In genomic region chr9:87502446-87503232, GRCh38 we compare ENCODE assay signal across 13 cellular contexts. TPM values are rescaled to one million over a fixed set of nuclear protein-coding genes. Genes with fewer than 3 reads are reported as not detected.
A peak's percentile ranks its signal among the peaks of the same experiment; 100 is the strongest.
DNase-seq lines count a peak whose midpoint lies in the region; ATAC-seq and TF ChIP-seq lines count a peak whose summit lies in the region.
"Had no signal": no experiment of that assay in that cellular context is flagged by ENCODE, and none has a peak within 500 bp of the region (broad histone marks: within the 10 kb centered on the region; RNA-seq: fewer than 3 reads in every experiment).

No MANE protein-coding gene starts in this region.

- H3K36me3 Mint-ChIP-seq in activated T-cell treated with anti-CD3 and anti-CD28 coated beads, Interleukin-2, amount 50 U/mL, for 24 hours (ENCODE audit: low read depth), result no peaks in the 10 kb centered on the region
- H3K36me3 Mint-ChIP-seq: activated CD8-positive, alpha-beta memory T cell treated with anti-CD3 and anti-CD28 coated beads, Interleukin-2, amount 10 ng/mL, durations not matched to agents 7 days and 5 days had no signal

- H3K4me3 Mint-ChIP-seq in activated T-cell treated with anti-CD3 and anti-CD28 coated beads, Interleukin-2, amount 50 U/mL, for 24 hours, result no peak overlapping the region
- H3K4me3 Mint-ChIP-seq: activated CD8-positive, alpha-beta memory T cell treated with anti-CD3 and anti-CD28 coated beads, Interleukin-2, amount 10 ng/mL, durations not matched to agents 7 days and 5 days; T-helper 2 cell treated with Interferon-gamma antibody and Interleukin-4, amounts not matched to agents 5 μg/mL and 100 μg/mL, for 36 hours had no signal

- peaks cover 0 to 8% (median 0%) of the 10 kb centered on the region in 11 experiments; a peak in 1 of 22 replicates for H4K20me1 ChIP-seq in BLaER1 treated with 17β-estradiol and CSF1 and Interleukin-3, amounts not matched to agents 10 nM and 100 nM

- TF ChIP-seq CTCF in coronary artery (IDR thresholded peaks at IDR 0.05), result no peak
- TF ChIP-seq CTCF in ascending aorta (IDR thresholded peaks at IDR 0.05), result no peak

- H3K27me3 Mint-ChIP-seq in activated T-cell treated with anti-CD3 and anti-CD28 coated beads, Interleukin-2, amount 50 U/mL, for 24 hours, result peaks cover 42% of the 10 kb centered on the region

- peaks cover 0 to 24% (median 14%) of the 10 kb centered on the region in 11 experiments; a peak in 17 of 22 replicates for H3K9me3 ChIP-seq in BLaER1 treated with 17β-estradiol and CSF1 and Interleukin-3, amounts not matched to agents 10 nM and 100 nM (replicated peaks in 1 of 11)
- no peaks in the 10 kb centered on the region for H3K9me3 ChIP-seq in muscle layer of colon (ENCODE audit: low read length)
- no peaks in the 10 kb centered on the region for H3K9me3 ChIP-seq in ascending aorta
- H3K9me3 ChIP-seq: vagina had no signal

- H3K4me2 ChIP-seq in BLaER1 treated with 17β-estradiol and CSF1 and Interleukin-3, amounts not matched to agents 10 nM and 100 nM, result peak overlapping the region in 8 of 11 experiments; percentile 14 to 95 (median 56); a peak in 12 of 22 replicates

- peaks cover 23 to 66% (median 44%) of the 10 kb centered on the region in 10 experiments; a peak in 19 of 20 replicates for H3K4me1 ChIP-seq in BLaER1 treated with 17β-estradiol and CSF1 and Interleukin-3, amounts not matched to agents 10 nM and 100 nM
- H3K4me1 ChIP-seq in muscle layer of colon (ENCODE audit: insufficient read depth, low read length) (peaks cover 45% of the 10 kb centered on the region), ascending aorta (no peaks in the 10 kb centered on the region)

- peaks cover 11 to 46% (median 34%) of the 10 kb centered on the region in 11 experiments; a peak in 21 of 22 replicates for H3K27me3 ChIP-seq in BLaER1 treated with 17β-estradiol and CSF1 and Interleukin-3, amounts not matched to agents 10 nM and 100 nM
- H3K27me3 ChIP-seq in muscle layer of colon (ENCODE audit: control insufficient read depth in 1 of 2, insufficient read depth in 2 of 2, low read length in 2 of 2) (no peaks in the 10 kb centered on the region), ascending aorta (no peaks in the 10 kb centered on the region)

- H3K36me3 ChIP-seq in BLaER1 treated with 17β-estradiol and CSF1 and Interleukin-3, amounts not matched to agents 10 nM and 100 nM, result peaks cover 0 to 13% (median 0%) of the 10 kb centered on the region in 11 experiments; a peak in 2 of 22 replicates
- no peaks in the 10 kb centered on the region for H3K36me3 ChIP-seq in muscle layer of colon (ENCODE audit: insufficient read depth, low read length)
- H3K36me3 ChIP-seq in ascending aorta, result no peaks in the 10 kb centered on the region
- H3K36me3 ChIP-seq: vagina had no signal

- H3K4me3 ChIP-seq in BLaER1 treated with 17β-estradiol and CSF1 and Interleukin-3, amounts not matched to agents 10 nM and 100 nM, result peak overlapping the region in 1 of 10 experiments; percentile 6; a peak in 1 of 20 replicates
- H3K4me3 ChIP-seq in coronary artery (no peak overlapping the region), muscle layer of colon (ENCODE audit: low read depth in 1 of 2, low read length in 2 of 2) (no peak overlapping the region), ascending aorta (no peak overlapping the region)
- H3K4me3 ChIP-seq: vagina had no signal

- no peak overlapping the region for H3K27ac Mint-ChIP-seq in activated T-cell treated with anti-CD3 and anti-CD28 coated beads, Interleukin-2, amount 50 U/mL, for 24 hours
- H3K27ac Mint-ChIP-seq: activated CD8-positive, alpha-beta memory T cell treated with anti-CD3 and anti-CD28 coated beads, Interleukin-2, amount 10 ng/mL, durations not matched to agents 7 days and 5 days; T-helper 2 cell treated with Interferon-gamma antibody and Interleukin-4, amounts not matched to agents 5 μg/mL and 100 μg/mL, for 36 hours had no signal

- no peaks in the 10 kb centered on the region for H3K9me3 Mint-ChIP-seq in activated T-cell treated with anti-CD3 and anti-CD28 coated beads, Interleukin-2, amount 50 U/mL, for 24 hours
- H3K9me3 Mint-ChIP-seq: T-helper 2 cell treated with Interferon-gamma antibody and Interleukin-4, amounts not matched to agents 5 μg/mL and 100 μg/mL, for 36 hours had no signal

- intact Hi-C loops in ascending aorta (cut with DNase I), result no loop called here

- DNase-seq in MV-4-11 (lab: John Stamatoyannopoulos, UW), result peak; percentile 85
- DNase-seq in coronary artery (ENCODE audit: low spot score), result no peak
- DNase-seq in ascending aorta (ENCODE audit: low spot score in 2 of 2), result no peak
- no peak for DNase-seq in activated T-cell treated with anti-CD3 and anti-CD28 coated beads, Interleukin-2, amount 50 U/mL, for 24 hours
- DNase-seq: activated CD8-positive, alpha-beta memory T cell treated with anti-CD3 and anti-CD28 coated beads, Interleukin-2, amount 10 ng/mL, durations not matched to agents 7 days and 5 days; NCI-H2081 treated with DMSO at 0.1 percent for 48 hours had no signal

- ATAC-seq in GM21390 (IDR thresholded peaks at IDR 0.05; ENCODE audit: unreplicated experiment) (no peak), GM19467 (IDR thresholded peaks at IDR 0.05; ENCODE audit: unreplicated experiment) (no peak)
- ATAC-seq: activated CD8-positive, alpha-beta memory T cell treated with anti-CD3 and anti-CD28 coated beads, Interleukin-2, amount 10 ng/mL, durations not matched to agents 7 days and 5 days had no signal

- peak overlapping the region in 4 of 11 experiments; percentile 22 to 74 (median 47); a peak in 6 of 22 replicates for H3K27ac ChIP-seq in BLaER1 treated with 17β-estradiol and CSF1 and Interleukin-3, amounts not matched to agents 10 nM and 100 nM
- H3K27ac ChIP-seq in coronary artery (peak overlapping the region; percentile 25 to 45), muscle layer of colon (ENCODE audit: low read depth, low read length) (peak overlapping the region; percentile 46), ascending aorta (no peak overlapping the region)
- H3K27ac ChIP-seq: vagina had no signal

- peaks cover 31% of the 10 kb centered on the region for H3K4me1 Mint-ChIP-seq in activated T-cell treated with anti-CD3 and anti-CD28 coated beads, Interleukin-2, amount 50 U/mL, for 24 hours (ENCODE audit: low read depth)

- peak overlapping the region in 3 of 11 experiments; percentile 22 to 46 (median 23); a peak in 1 of 22 replicates for H3K9ac ChIP-seq in BLaER1 treated with 17β-estradiol and CSF1 and Interleukin-3, amounts not matched to agents 10 nM and 100 nM
- no peak overlapping the region for H3K9ac ChIP-seq in muscle layer of colon (ENCODE audit: low read length)

RNA-seq across cellular contexts. Expression of gene DAPK1, which starts 5.0 kb away (rescaled TPM):
- total RNA-seq in ascending aorta, result 17.8 TPM
- total RNA-seq: G401 had no signal

Comparison
In these comparisons a context has a peak if more than half of its experiments do, and no peak if none do; other contexts are left out.
1. H3K27ac ChIP-seq: peak in coronary artery (2 of 2) and muscle layer of colon (single experiment); none in ascending aorta (0 of 2).